Comparison of ENCODE assay signal across 24 cellular contexts in the genomic region with DNA sequence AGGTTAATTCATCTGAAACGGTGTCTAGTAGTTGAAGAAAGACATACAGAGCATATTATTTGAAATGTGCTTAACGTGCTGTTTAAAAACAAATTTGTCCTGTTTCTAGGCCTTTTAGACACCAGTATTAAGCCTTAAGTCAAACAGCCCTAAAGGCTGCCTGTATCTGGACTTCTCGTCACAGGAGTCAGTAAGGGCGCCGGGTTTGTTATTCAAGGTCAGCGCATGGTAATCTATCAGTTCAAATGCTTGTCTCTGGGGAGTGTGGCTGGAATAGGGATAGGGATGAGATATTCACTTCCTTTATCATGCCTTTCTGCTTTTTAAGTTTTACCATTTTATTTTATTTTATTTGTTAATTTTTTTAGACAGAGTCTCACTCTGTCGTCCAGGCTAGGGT.
"Had no signal": no experiment of that assay in that cellular context is flagged by ENCODE, and none has a peak within 500 bp of the region (broad histone marks: within the 10 kb centered on the region; RNA-seq: fewer than 3 reads in every experiment).

No MANE protein-coding gene starts in this region.

- H3K27me3 Mint-ChIP-seq: activated CD4-positive, alpha-beta memory T cell treated with anti-CD3 and anti-CD28 coated beads for 36 hours; dendritic cell treated with granulocyte-macrophage colony-stimulating factor and Interleukin-4, amounts not matched to agents 40 ng/mL and 50 ng/mL, for 4 days; natural killer cell treated with Interleukin-12 subunit alpha and Interleukin-12 subunit beta and Interleukin-15 and Interleukin-18, amount 100 ng/mL, for 72 hours; stimulated activated naive CD8-positive, alpha-beta T cell treated with anti-CD3 and anti-CD28 coated beads, Interleukin-15, amount 100 ng/mL, for 72 hours had no signal

- H3K27ac ChIP-seq: hepatocyte, left lung, neutrophil, parathyroid adenoma, uterus had no signal

- H3K4me1 ChIP-seq: left lung, parathyroid adenoma, uterus had no signal

- H3K4me2 ChIP-seq: hepatocyte had no signal

- H3K4me3 ChIP-seq: hepatocyte, left lung, uterus had no signal

- H3K36me3 ChIP-seq: left lung, neutrophil, uterus had no signal

- FAIRE-seq: small intestine, TTC549 had no signal

- H3K36me3 Mint-ChIP-seq: activated CD4-positive, alpha-beta memory T cell treated with anti-CD3 and anti-CD28 coated beads for 36 hours; activated naive CD4-positive, alpha-beta T cell treated with anti-CD3 and anti-CD28 coated beads, Interleukin-2, amount 10 ng/mL, durations not matched to agents 7 days and 5 days; brain; immature natural killer cell; natural killer cell treated with Interleukin-12 subunit alpha and Interleukin-12 subunit beta and Interleukin-15 and Interleukin-18, amount 100 ng/mL, for 72 hours; stimulated activated effector memory CD8-positive, alpha-beta T cell treated with anti-CD3 and anti-CD28 coated beads, Interleukin-12 subunit alpha, Interleukin-12 subunit beta, amount 100 ng/mL, for 72 hours had no signal

- H3K4me1 Mint-ChIP-seq: activated naive CD4-positive, alpha-beta T cell treated with anti-CD3 and anti-CD28 coated beads, Interleukin-2, amount 10 ng/mL, durations not matched to agents 7 days and 5 days; brain; immature natural killer cell; stimulated activated effector memory CD8-positive, alpha-beta T cell treated with anti-CD3 and anti-CD28 coated beads, Interleukin-12 subunit alpha, Interleukin-12 subunit beta, amount 100 ng/mL, for 72 hours; stimulated activated naive CD8-positive, alpha-beta T cell treated with anti-CD3 and anti-CD28 coated beads, Interleukin-15, amount 100 ng/mL, for 72 hours had no signal

- H3K9ac ChIP-seq: parathyroid adenoma had no signal

- H3K4me3 Mint-ChIP-seq: activated CD4-positive, alpha-beta memory T cell treated with anti-CD3 and anti-CD28 coated beads for 36 hours; activated naive CD4-positive, alpha-beta T cell treated with anti-CD3 and anti-CD28 coated beads, Interleukin-2, amount 10 ng/mL, durations not matched to agents 7 days and 5 days; brain; dendritic cell treated with granulocyte-macrophage colony-stimulating factor and Interleukin-4, amounts not matched to agents 40 ng/mL and 50 ng/mL, for 4 days; immature natural killer cell; natural killer cell treated with Interleukin-12 subunit alpha and Interleukin-12 subunit beta and Interleukin-15 and Interleukin-18, amount 100 ng/mL, for 72 hours; stimulated activated effector memory CD8-positive, alpha-beta T cell treated with anti-CD3 and anti-CD28 coated beads, Interleukin-12 subunit alpha, Interleukin-12 subunit beta, amount 100 ng/mL, for 72 hours; stimulated activated naive CD8-positive, alpha-beta T cell treated with anti-CD3 and anti-CD28 coated beads, Interleukin-15, amount 100 ng/mL, for 72 hours; T-helper 2 cell treated with Interferon-gamma antibody and Interleukin-4, amounts not matched to agents 5 μg/mL and 100 μg/mL, for 36 hours had no signal

- DNase-seq: activated CD4-positive, alpha-beta memory T cell treated with anti-CD3 and anti-CD28 coated beads for 36 hours; activated effector memory CD4-positive, alpha-beta T cell treated with Interleukin-2 at 50 U/mL for 16 hours; activated naive CD4-positive, alpha-beta T cell treated with anti-CD3 and anti-CD28 coated beads, Interleukin-2, amount 10 ng/mL, durations not matched to agents 7 days and 5 days; activated T-cell treated with anti-CD3 and anti-CD28 coated beads, Interleukin-2, amount 50 U/mL, for 48 hours; amygdala; effector CD4-positive, alpha-beta T cell; foreskin melanocyte; immature natural killer cell; midbrain; small intestine; stimulated activated CD4-positive, alpha-beta T cell treated with anti-CD3 and anti-CD28 coated beads, Interleukin-2, amount 100 ng/mL, for 24 hours; stimulated activated naive CD8-positive, alpha-beta T cell treated with anti-CD3 and anti-CD28 coated beads, Interleukin-15, amount 100 ng/mL, for 72 hours; trophoblast cell; uterus had no signal

- H3K27ac Mint-ChIP-seq: activated CD4-positive, alpha-beta memory T cell treated with anti-CD3 and anti-CD28 coated beads for 36 hours; activated naive CD4-positive, alpha-beta T cell treated with anti-CD3 and anti-CD28 coated beads, Interleukin-2, amount 10 ng/mL, durations not matched to agents 7 days and 5 days; brain; dendritic cell treated with granulocyte-macrophage colony-stimulating factor and Interleukin-4, amounts not matched to agents 40 ng/mL and 50 ng/mL, for 4 days; immature natural killer cell; natural killer cell treated with Interleukin-12 subunit alpha and Interleukin-12 subunit beta and Interleukin-15 and Interleukin-18, amount 100 ng/mL, for 72 hours; stimulated activated effector memory CD8-positive, alpha-beta T cell treated with anti-CD3 and anti-CD28 coated beads, Interleukin-12 subunit alpha, Interleukin-12 subunit beta, amount 100 ng/mL, for 72 hours; stimulated activated naive CD8-positive, alpha-beta T cell treated with anti-CD3 and anti-CD28 coated beads, Interleukin-15, amount 100 ng/mL, for 72 hours; T-helper 2 cell treated with Interferon-gamma antibody and Interleukin-4, amounts not matched to agents 5 μg/mL and 100 μg/mL, for 36 hours had no signal

- H2AFZ ChIP-seq: hepatocyte, parathyroid adenoma had no signal

- H3K79me2 ChIP-seq: hepatocyte, parathyroid adenoma had no signal

- H3K27me3 ChIP-seq: hepatocyte, left lung, neutrophil, uterus had no signal

- H3K9me3 ChIP-seq: left lung, neutrophil, uterus had no signal

- H3K9me3 Mint-ChIP-seq: activated CD4-positive, alpha-beta memory T cell treated with anti-CD3 and anti-CD28 coated beads for 36 hours; activated naive CD4-positive, alpha-beta T cell treated with anti-CD3 and anti-CD28 coated beads, Interleukin-2, amount 10 ng/mL, durations not matched to agents 7 days and 5 days; dendritic cell treated with granulocyte-macrophage colony-stimulating factor and Interleukin-4, amounts not matched to agents 40 ng/mL and 50 ng/mL, for 4 days; immature natural killer cell; natural killer cell treated with Interleukin-12 subunit alpha and Interleukin-12 subunit beta and Interleukin-15 and Interleukin-18, amount 100 ng/mL, for 72 hours; stimulated activated effector memory CD8-positive, alpha-beta T cell treated with anti-CD3 and anti-CD28 coated beads, Interleukin-12 subunit alpha, Interleukin-12 subunit beta, amount 100 ng/mL, for 72 hours; stimulated activated naive CD8-positive, alpha-beta T cell treated with anti-CD3 and anti-CD28 coated beads, Interleukin-15, amount 100 ng/mL, for 72 hours had no signal

- ATAC-seq: left lung; stimulated activated effector memory CD8-positive, alpha-beta T cell treated with anti-CD3 and anti-CD28 coated beads, Interleukin-12 subunit alpha, Interleukin-12 subunit beta, amount 100 ng/mL, for 72 hours; stimulated activated naive CD8-positive, alpha-beta T cell treated with anti-CD3 and anti-CD28 coated beads, Interleukin-15, amount 100 ng/mL, for 72 hours had no signal
